1 cellular context compared by ENCODE assay signal in the genomic region with DNA sequence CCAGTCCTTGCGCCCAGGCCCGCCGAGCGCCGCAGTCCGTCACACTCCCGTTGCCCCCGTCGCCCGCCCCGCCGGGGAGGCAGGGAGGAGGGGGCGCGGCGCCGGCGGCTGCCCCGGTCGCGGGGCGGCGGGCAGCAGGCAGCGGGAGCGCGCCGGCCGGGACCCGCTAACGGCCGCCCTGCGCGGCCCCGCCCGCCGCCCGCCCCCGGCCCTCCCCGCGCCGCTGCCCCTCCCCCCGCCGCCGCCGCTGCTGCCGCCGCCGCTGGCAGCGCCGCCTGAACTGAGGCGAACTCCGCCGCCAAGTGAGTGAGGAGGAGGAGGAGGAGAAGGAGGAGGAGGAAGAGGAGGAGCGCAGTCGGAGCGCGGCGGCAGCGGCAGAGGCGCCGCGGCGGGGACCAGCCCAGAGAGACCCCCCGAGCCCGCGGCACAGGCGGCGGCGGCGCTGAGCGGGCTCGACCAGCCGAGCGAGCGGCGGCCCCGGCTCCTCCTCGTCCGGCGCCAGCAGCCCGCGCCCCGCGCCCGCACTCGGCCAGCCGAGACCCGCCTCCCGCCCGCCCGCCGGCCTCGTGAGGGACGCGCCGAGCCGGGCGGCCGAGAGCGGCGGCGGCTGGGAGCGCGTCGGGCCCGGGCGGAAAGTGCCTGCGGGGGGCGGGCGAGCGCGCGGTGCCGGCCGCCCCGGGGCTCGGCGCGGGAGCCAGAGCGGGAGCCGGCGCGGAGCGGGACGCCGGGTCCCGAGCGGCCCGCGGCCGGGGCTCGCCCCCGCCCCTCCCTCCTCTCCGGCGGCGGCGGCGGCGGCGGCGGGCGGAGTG.
TF ChIP-seq lines count a peak whose summit lies in the region.

A gene (plus strand): TSS at position 352 of the 809 bp plus-strand sequence. CDS start 476 bp downstream, outside the sequence.

TF ChIP-seq in HepG2, 621 proteins besides CTCF, POLR2A, EP300 and RAD21 (continued from another document):
- TF ChIP-seq, protein P1, sequence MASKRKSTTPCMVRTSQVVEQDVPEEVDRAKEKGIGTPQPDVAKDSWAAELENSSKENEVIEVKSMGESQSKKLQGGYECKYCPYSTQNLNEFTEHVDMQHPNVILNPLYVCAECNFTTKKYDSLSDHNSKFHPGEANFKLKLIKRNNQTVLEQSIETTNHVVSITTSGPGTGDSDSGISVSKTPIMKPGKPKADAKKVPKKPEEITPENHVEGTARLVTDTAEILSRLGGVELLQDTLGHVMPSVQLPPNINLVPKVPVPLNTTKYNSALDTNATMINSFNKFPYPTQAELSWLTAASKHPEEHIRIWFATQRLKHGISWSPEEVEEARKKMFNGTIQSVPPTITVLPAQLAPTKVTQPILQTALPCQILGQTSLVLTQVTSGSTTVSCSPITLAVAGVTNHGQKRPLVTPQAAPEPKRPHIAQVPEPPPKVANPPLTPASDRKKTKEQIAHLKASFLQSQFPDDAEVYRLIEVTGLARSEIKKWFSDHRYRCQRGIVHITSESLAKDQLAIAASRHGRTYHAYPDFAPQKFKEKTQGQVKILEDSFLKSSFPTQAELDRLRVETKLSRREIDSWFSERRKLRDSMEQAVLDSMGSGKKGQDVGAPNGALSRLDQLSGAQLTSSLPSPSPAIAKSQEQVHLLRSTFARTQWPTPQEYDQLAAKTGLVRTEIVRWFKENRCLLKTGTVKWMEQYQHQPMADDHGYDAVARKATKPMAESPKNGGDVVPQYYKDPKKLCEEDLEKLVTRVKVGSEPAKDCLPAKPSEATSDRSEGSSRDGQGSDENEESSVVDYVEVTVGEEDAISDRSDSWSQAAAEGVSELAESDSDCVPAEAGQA (IDR thresholded peaks at IDR 0.05; ENCODE audit: low read depth) = no peak
- TF ChIP-seq, protein P1 (CRISPR knock-in tag; IDR thresholded peaks at IDR 0.05; ENCODE audit: borderline replicate concordance) = no peak
- TF ChIP-seq POLR2AphosphoS5 (IDR thresholded peaks at IDR 0.05; ENCODE audit: low read depth, low read length) = peak; percentile 78
- TF ChIP-seq ZNF264 (CRISPR knock-in tag; IDR thresholded peaks at IDR 0.05) = no peak
- no peak for TF ChIP-seq GPN1 (CRISPR knock-in tag; IDR thresholded peaks at IDR 0.05; ENCODE audit: borderline replicate concordance)
- TF ChIP-seq ZNF766 (CRISPR knock-in tag; IDR thresholded peaks at IDR 0.05; ENCODE audit: borderline replicate concordance) = no peak
- TF ChIP-seq DNMT1 (CRISPR knock-in tag; IDR thresholded peaks at IDR 0.05) = no peak
- no peak for TF ChIP-seq MLLT10 (CRISPR knock-in tag; IDR thresholded peaks at IDR 0.05)
- peak; percentile 62 for TF ChIP-seq SP5 (CRISPR knock-in tag; IDR thresholded peaks at IDR 0.05; ENCODE audit: borderline replicate concordance, low read depth)
- no peak for TF ChIP-seq PTBP1 (IDR thresholded peaks at IDR 0.05; ENCODE audit: low read depth, low read length, poor library complexity, severe bottlenecking)
- TF ChIP-seq KLF12 (CRISPR knock-in tag; IDR thresholded peaks at IDR 0.05; ENCODE audit: borderline replicate concordance) = no peak
- peak; percentile 77 for TF ChIP-seq SKI (IDR thresholded peaks at IDR 0.05; ENCODE audit: partially characterized antibody)
